Comparison of ENCODE assay signal across 11 cellular contexts in the genomic region with DNA sequence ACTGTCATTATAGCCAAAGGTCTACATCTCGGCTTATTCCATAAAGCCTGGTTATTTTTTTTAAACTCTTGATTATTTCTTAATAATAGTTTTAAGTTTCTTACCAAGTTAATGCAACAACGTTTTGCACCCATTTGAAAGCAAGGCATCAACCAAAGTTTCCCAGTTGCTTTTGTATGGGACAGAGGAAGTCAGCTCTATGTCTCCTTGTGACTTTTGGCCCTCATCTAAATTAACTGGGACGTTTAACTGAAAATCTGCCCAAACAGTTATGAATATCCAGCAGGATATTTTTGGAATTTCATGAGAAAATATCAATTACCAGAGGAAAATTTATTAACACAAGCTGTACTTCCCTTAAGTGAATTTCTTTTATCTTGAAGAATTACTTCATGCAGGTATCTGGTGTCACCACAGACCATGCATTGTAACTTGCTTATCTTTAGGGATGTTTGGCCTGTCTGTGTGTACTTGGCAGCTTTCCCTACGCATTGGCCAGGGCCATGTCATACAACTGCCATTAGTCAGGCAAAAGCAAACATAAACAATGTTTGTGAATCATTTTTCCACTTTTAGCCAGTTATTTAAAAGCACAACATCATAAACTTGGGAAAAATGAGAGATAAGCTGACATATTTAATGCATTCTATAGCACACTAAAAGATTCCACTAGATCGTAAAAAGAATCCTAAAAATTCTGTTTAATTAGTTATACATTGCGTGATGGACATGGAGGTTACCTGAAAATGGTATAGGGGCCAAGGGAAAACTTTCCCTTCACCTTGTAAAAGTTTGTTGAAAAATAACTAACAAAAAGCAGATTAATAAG.
DNase-seq lines count a peak whose midpoint lies in the region; ATAC-seq and TF ChIP-seq lines count a peak whose summit lies in the region.
"Had no signal": no experiment of that assay in that cellular context is flagged by ENCODE, and none has a peak within 500 bp of the region (broad histone marks: within the 10 kb centered on the region; RNA-seq: fewer than 3 reads in every experiment).

No MANE protein-coding gene starts in this region.

- no peaks in the 10 kb centered on the region for H3K4me1 Mint-ChIP-seq in activated T-helper 1 cell treated with anti-CD3 and anti-CD28 coated beads, Interleukin-12 subunit alpha, Interleukin-12 subunit beta, Interleukin-2, Interleukin-4 antibody, amounts not matched to agents 30 ng/mL and 10 ng/mL and 1 ng/mL, durations not matched to agents 14 hours and 24 hours and 36 hours (ENCODE audit: low read depth)
- H3K4me1 Mint-ChIP-seq: activated naive CD8-positive, alpha-beta T cell treated with anti-CD3 and anti-CD28 coated beads, Interleukin-2, amount 10 ng/mL, durations not matched to agents 7 days and 5 days had no signal

- no peaks in the 10 kb centered on the region for H3K27me3 Mint-ChIP-seq in activated T-helper 1 cell treated with anti-CD3 and anti-CD28 coated beads, Interleukin-12 subunit alpha, Interleukin-12 subunit beta, Interleukin-2, Interleukin-4 antibody, amounts not matched to agents 30 ng/mL and 10 ng/mL and 1 ng/mL, durations not matched to agents 14 hours and 24 hours and 36 hours (ENCODE audit: insufficient read depth)
- H3K27me3 Mint-ChIP-seq: activated naive CD8-positive, alpha-beta T cell treated with anti-CD3 and anti-CD28 coated beads, Interleukin-2, amount 10 ng/mL, durations not matched to agents 7 days and 5 days had no signal

- TF ChIP-seq CTCF in lower leg skin (IDR thresholded peaks at IDR 0.05), result no peak

- DNase-seq in AG20443 (ENCODE audit: low spot score), result peak; percentile 53
- peak; percentile 6 for DNase-seq in NCI-H2029 (lab: John Stamatoyannopoulos, UW)
- peak; percentile 90 for DNase-seq in dedifferentiated amniotic fluid mesenchymal stem cell (ENCODE audit: extremely low spot score)
- DNase-seq in activated naive CD4-positive, alpha-beta T cell treated with anti-CD3 and anti-CD28 coated beads, Interleukin-2, amount 50 U/mL, for 16 hours, result no peak
- no peak for DNase-seq in activated T-helper 1 cell treated with anti-CD3 and anti-CD28 coated beads, Interleukin-12 subunit alpha, Interleukin-12 subunit beta, Interleukin-2, Interleukin-4 antibody, amounts not matched to agents 30 ng/mL and 10 ng/mL and 1 ng/mL, durations not matched to agents 14 hours and 24 hours and 36 hours (ENCODE audit: low spot score)
- DNase-seq in lower leg skin (ENCODE audit: low spot score in 2 of 2), result no peak
- DNase-seq: activated naive CD8-positive, alpha-beta T cell treated with anti-CD3 and anti-CD28 coated beads, Interleukin-2, amount 10 ng/mL, durations not matched to agents 7 days and 5 days; DMS79 had no signal

- no peaks in the 10 kb centered on the region for H3K36me3 ChIP-seq in muscle layer of duodenum (ENCODE audit: control insufficient read depth in 1 of 2, insufficient read depth in 2 of 2, low read length in 2 of 2)

- H3K27me3 ChIP-seq in muscle layer of duodenum (ENCODE audit: low read depth, low read length), result no peaks in the 10 kb centered on the region

- H3K27ac Mint-ChIP-seq in activated T-helper 1 cell treated with anti-CD3 and anti-CD28 coated beads, Interleukin-12 subunit alpha, Interleukin-12 subunit beta, Interleukin-2, Interleukin-4 antibody, amounts not matched to agents 30 ng/mL and 10 ng/mL and 1 ng/mL, durations not matched to agents 14 hours and 24 hours and 36 hours, result no peak overlapping the region
- H3K27ac Mint-ChIP-seq: activated naive CD8-positive, alpha-beta T cell treated with anti-CD3 and anti-CD28 coated beads, Interleukin-2, amount 10 ng/mL, durations not matched to agents 7 days and 5 days had no signal

- peaks cover 0 to 3% of the 10 kb centered on the region in 2 donors for H3K9me3 ChIP-seq in muscle layer of duodenum (ENCODE audit: control insufficient read depth in 1 of 2, low read length in 2 of 2)

- WGBS in lower leg skin, 2 donors, result 69 to 72% methylated on average over 6 of the region's 6 CpGs

- intact Hi-C loops in activated T-helper 1 cell treated with anti-CD3 and anti-CD28 coated beads, Interleukin-12 subunit alpha, Interleukin-12 subunit beta, Interleukin-2, Interleukin-4 antibody, amounts not matched to agents 30 ng/mL and 10 ng/mL and 1 ng/mL, durations not matched to agents 14 hours and 24 hours and 36 hours (cut with micrococcal nuclease), result no loop called here
- intact Hi-C loops in lower leg skin (cut with DNase I; ENCODE audit: low total_unique reads), result no loop called here

- H3K36me3 Mint-ChIP-seq in activated T-helper 1 cell treated with anti-CD3 and anti-CD28 coated beads, Interleukin-12 subunit alpha, Interleukin-12 subunit beta, Interleukin-2, Interleukin-4 antibody, amounts not matched to agents 30 ng/mL and 10 ng/mL and 1 ng/mL, durations not matched to agents 14 hours and 24 hours and 36 hours (ENCODE audit: low read depth), result no peaks in the 10 kb centered on the region
- H3K36me3 Mint-ChIP-seq: activated naive CD8-positive, alpha-beta T cell treated with anti-CD3 and anti-CD28 coated beads, Interleukin-2, amount 10 ng/mL, durations not matched to agents 7 days and 5 days had no signal

- H3K4me3 ChIP-seq in muscle layer of duodenum (ENCODE audit: low read depth in 1 of 2, low read length in 2 of 2) (no peak overlapping the region), lower leg skin (ENCODE audit: low read depth, poor library complexity, severe bottlenecking) (no peak overlapping the region)
- H3K4me3 ChIP-seq: K562 had no signal

- peaks cover 5 to 24% of the 10 kb centered on the region in 2 donors for H3K4me1 ChIP-seq in muscle layer of duodenum (ENCODE audit: control insufficient read depth in 1 of 2, insufficient read depth in 2 of 2, low read length in 2 of 2)

- TF ChIP-seq POLR2A in lower leg skin (IDR thresholded peaks at IDR 0.05), result no peak

- no peak for ATAC-seq in GM21515 (IDR thresholded peaks at IDR 0.05; ENCODE audit: unreplicated experiment)
- ATAC-seq: K562 had no signal

- no peak overlapping the region for H3K4me3 Mint-ChIP-seq in activated T-helper 1 cell treated with anti-CD3 and anti-CD28 coated beads, Interleukin-12 subunit alpha, Interleukin-12 subunit beta, Interleukin-2, Interleukin-4 antibody, amounts not matched to agents 30 ng/mL and 10 ng/mL and 1 ng/mL, durations not matched to agents 14 hours and 24 hours and 36 hours
- H3K4me3 Mint-ChIP-seq: activated naive CD8-positive, alpha-beta T cell treated with anti-CD3 and anti-CD28 coated beads, Interleukin-2, amount 10 ng/mL, durations not matched to agents 7 days and 5 days had no signal

- peak overlapping the region; percentile 11 for H3K27ac ChIP-seq in muscle layer of duodenum (ENCODE audit: low read length)

- no peaks in the 10 kb centered on the region for H3K9me3 Mint-ChIP-seq in activated T-helper 1 cell treated with anti-CD3 and anti-CD28 coated beads, Interleukin-12 subunit alpha, Interleukin-12 subunit beta, Interleukin-2, Interleukin-4 antibody, amounts not matched to agents 30 ng/mL and 10 ng/mL and 1 ng/mL, durations not matched to agents 14 hours and 24 hours and 36 hours
- H3K9me3 Mint-ChIP-seq: activated naive CD8-positive, alpha-beta T cell treated with anti-CD3 and anti-CD28 coated beads, Interleukin-2, amount 10 ng/mL, durations not matched to agents 7 days and 5 days had no signal

Comparison
In these comparisons a context has a peak if more than half of its experiments do, and no peak if none do; other contexts are left out.
1. DNase-seq: peak in AG20443 (single experiment), NCI-H2029 (single experiment) and dedifferentiated amniotic fluid mesenchymal stem cell (single experiment); none in activated naive CD4-positive, alpha-beta T cell treated with anti-CD3 and anti-CD28 coated beads, Interleukin-2, amount 50 U/mL, for 16 hours (single experiment), activated T-helper 1 cell treated with anti-CD3 and anti-CD28 coated beads, Interleukin-12 subunit alpha, Interleukin-12 subunit beta, Interleukin-2, Interleukin-4 antibody, amounts not matched to agents 30 ng/mL and 10 ng/mL and 1 ng/mL, durations not matched to agents 14 hours and 24 hours and 36 hours (single experiment) and lower leg skin (0 of 2).